25 cellular contexts compared by ENCODE assay signal in genomic region chr7:85748861-85749260, GRCh38.
"Had no signal": no experiment of that assay in that cellular context is flagged by ENCODE, and none has a peak within 500 bp of the region (broad histone marks: within the 10 kb centered on the region; RNA-seq: fewer than 3 reads in every experiment).

No MANE protein-coding gene starts in this region.

- H2AFZ ChIP-seq: hepatocyte had no signal

- H3K4me1 ChIP-seq: colonic mucosa, esophagus muscularis mucosa, prostate gland had no signal

- H3K9me3 ChIP-seq: colonic mucosa, ovary, prostate gland had no signal

- H3K4me3 ChIP-seq: colonic mucosa, dorsolateral prefrontal cortex, esophagus muscularis mucosa, hepatocyte, ovary, prostate gland had no signal

- FAIRE-seq: bronchial epithelial cell, frontal cortex had no signal

- H3K27me3 ChIP-seq: colonic mucosa, hepatocyte, neutrophil, ovary had no signal

- H3K27ac ChIP-seq: colonic mucosa, dorsolateral prefrontal cortex, esophagus muscularis mucosa, hepatocyte, neutrophil, ovary, prostate gland had no signal

- H3K36me3 ChIP-seq: colonic mucosa, esophagus muscularis mucosa, neutrophil, ovary, prostate gland had no signal

- H3K4me2 ChIP-seq: hepatocyte had no signal

- ATAC-seq: activated CD4-positive, CD25-positive, alpha-beta regulatory T cell treated with anti-CD3 and anti-CD28 coated beads, Interleukin-2, amount 50 U/mL, for 24 hours; activated CD8-positive, alpha-beta memory T cell treated with anti-CD3 and anti-CD28 coated beads, Interleukin-2, amount 10 ng/mL, durations not matched to agents 7 days and 5 days; effector memory CD8-positive, alpha-beta T cell; stimulated activated naive CD8-positive, alpha-beta T cell treated with anti-CD3 and anti-CD28 coated beads, Interleukin-15, Interleukin-2, amounts not matched to agents 100 U/mL and 50 U/mL, for 24 hours had no signal

- H3K79me2 ChIP-seq: hepatocyte had no signal

- DNase-seq: activated CD4-positive, alpha-beta memory T cell treated with anti-CD3 and anti-CD28 coated beads, Interleukin-2, amount 10 ng/mL, durations not matched to agents 7 days and 5 days; activated CD4-positive, alpha-beta T cell treated with anti-CD3 and anti-CD28 coated beads, Interleukin-2, amount 10 ng/mL, durations not matched to agents 24 days and 14 days; activated CD8-positive, alpha-beta memory T cell treated with anti-CD3 and anti-CD28 coated beads, Interleukin-2, amount 10 ng/mL, durations not matched to agents 7 days and 5 days; activated effector memory CD4-positive, alpha-beta T cell treated with anti-CD3 and anti-CD28 coated beads, Interleukin-2, amount 50 U/mL, for 16 hours; activated naive CD4-positive, alpha-beta T cell treated with anti-CD3 and anti-CD28 coated beads, Interleukin-2, amount 10 ng/mL, durations not matched to agents 7 days and 5 days; activated T-cell treated with anti-CD3 and anti-CD28 coated beads for 4 hours; amygdala; colonic mucosa; dorsolateral prefrontal cortex; effector memory CD8-positive, alpha-beta T cell; glutamatergic neuron; immature natural killer cell; kidney glomerular epithelial cell; midbrain; ovary; stimulated activated CD4-positive, alpha-beta T cell treated with anti-CD3 and anti-CD28 coated beads, Interleukin-12 subunit alpha, Interleukin-12 subunit beta, amount 100 ng/mL, for 4 hours; stimulated activated CD4-positive, alpha-beta T cell treated with anti-CD3 and anti-CD28 coated beads, Interleukin-4, amount 100 ng/mL, for 4 hours; stimulated activated naive CD8-positive, alpha-beta T cell treated with anti-CD3 and anti-CD28 coated beads, Interleukin-15, Interleukin-2, amounts not matched to agents 100 U/mL and 50 U/mL, for 24 hours had no signal
